10 cellular contexts compared by ENCODE assay signal in the genomic region with DNA sequence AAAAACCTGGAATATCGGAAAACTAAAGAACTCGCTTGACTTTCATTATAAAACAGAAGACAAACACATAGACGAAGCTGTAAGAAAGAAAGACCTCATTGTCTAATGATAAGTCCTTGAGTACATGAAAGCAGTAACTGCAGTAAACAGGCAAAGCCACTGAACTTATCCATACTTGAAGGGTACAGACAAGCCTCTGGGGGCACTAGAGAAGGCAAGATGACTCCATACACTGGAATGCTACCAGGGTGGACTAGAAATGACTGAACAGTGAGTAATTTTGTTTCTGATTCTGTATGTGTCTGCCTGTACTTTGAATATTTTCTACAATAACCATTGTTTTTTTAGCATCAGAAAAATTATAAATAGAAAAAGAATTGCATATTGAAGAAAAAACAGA.
A peak's percentile ranks its signal among the peaks of the same experiment; 100 is the strongest.
DNase-seq lines count a peak whose midpoint lies in the region; ATAC-seq and TF ChIP-seq lines count a peak whose summit lies in the region.
"Had no signal": no experiment of that assay in that cellular context is flagged by ENCODE, and none has a peak within 500 bp of the region (broad histone marks: within the 10 kb centered on the region; RNA-seq: fewer than 3 reads in every experiment).

No MANE protein-coding gene starts in this region.

- H3K27me3 ChIP-seq in Panc1 (ENCODE audit: control insufficient read depth, insufficient read depth, low read length) (no peaks in the 10 kb centered on the region), fibroblast of lung (ENCODE audit: control insufficient read depth, insufficient read depth, low read length) (no peaks in the 10 kb centered on the region)
- H3K27me3 ChIP-seq: spleen, upper lobe of left lung had no signal

- CTCF ChIA-PET in Panc1 (lab: Charles Lee): no interaction called here
- CTCF ChIA-PET in activated CD8-positive, alpha-beta T cell treated with anti-CD3 and anti-CD28 coated beads, Interleukin-2, amount 10 ng/mL, durations not matched to agents 7 days and 5 days (lab: Charles Lee): interaction anchor here (1.1 kb wide), 1 partner anchor 35 kb away, joined by 3 read pairs; no protein-coding TSS in a partner anchor

- H3K4me3 ChIP-seq in Panc1 (ENCODE audit: low read depth in 2 of 2, low read length in 2 of 2) (no peak overlapping the region), fibroblast of lung (replicated peaks in 1 of 4; ENCODE audit: control extremely low read depth in 1 of 4, insufficient read depth in 1 of 4, low read depth in 3 of 4, low read length in 4 of 4) (no peak overlapping the region), retinal pigment epithelial cell (ENCODE audit: low read length) (no peak overlapping the region)
- H3K4me3 ChIP-seq: spleen, upper lobe of left lung had no signal

- H3K9me3 ChIP-seq in Panc1 (ENCODE audit: control insufficient read depth, insufficient read depth, low read depth, low read length): no peaks in the 10 kb centered on the region
- no peaks in the 10 kb centered on the region for H3K9me3 ChIP-seq in fibroblast of lung (ENCODE audit: control insufficient read depth, insufficient read depth, low read depth, low read length)
- H3K9me3 ChIP-seq: spleen, upper lobe of left lung had no signal

- ATAC-seq in Panc1 (peak; percentile 88), HG02642 (IDR thresholded peaks at IDR 0.05; ENCODE audit: poor library complexity, unreplicated experiment) (no peak)
- no peak for ATAC-seq in activated CD8-positive, alpha-beta T cell treated with anti-CD3 and anti-CD28 coated beads, Interleukin-2, amount 10 ng/mL, durations not matched to agents 7 days and 5 days

- DNase-seq in DMS 273 (lab: John Stamatoyannopoulos, UW; ENCODE audit: unreplicated experiment): peak; percentile 27
- no peak for DNase-seq in DMS 273 treated with DMSO at 0.1 percent for 48 hours (lab: John Stamatoyannopoulos, UW)
- DNase-seq in Panc1 (ENCODE audit: low read depth, low spot score): peak; percentile 27
- peak; percentile 75 to 92 for DNase-seq in fibroblast of lung (ENCODE audit: low read depth in 2 of 2)
- DNase-seq in retinal pigment epithelial cell (ENCODE audit: low read depth): peak; percentile 79
- DNase-seq in activated CD8-positive, alpha-beta T cell treated with anti-CD3 and anti-CD28 coated beads, Interleukin-2, amount 10 ng/mL, durations not matched to agents 7 days and 5 days: no peak
- no peak for DNase-seq in DMS53 (lab: John Stamatoyannopoulos, UW)
- DNase-seq: spleen, upper lobe of left lung had no signal

- no TSS peak for BruUV-seq in Panc1 (replicated peaks; lab: Mats Ljungman, UMichigan)

- POLR2A ChIA-PET in Panc1 (lab: Charles Lee): no interaction called here
- POLR2A ChIA-PET in activated CD8-positive, alpha-beta T cell treated with anti-CD3 and anti-CD28 coated beads, Interleukin-2, amount 10 ng/mL, durations not matched to agents 7 days and 5 days (lab: Charles Lee): no interaction called here

- no peak overlapping the region for H2AFZ ChIP-seq in fibroblast of lung (ENCODE audit: low read length)

- in situ Hi-C loops in Panc1 (cut with HindIII; ENCODE audit: low pct_unique_long_range_greater_than_20kb, low sequenced_read_pairs): no loop called here

- no peak overlapping the region for H3K4me3 Mint-ChIP-seq in activated CD8-positive, alpha-beta T cell treated with anti-CD3 and anti-CD28 coated beads, Interleukin-2, amount 10 ng/mL, durations not matched to agents 7 days and 5 days

- no peak overlapping the region for H3K4me2 ChIP-seq in fibroblast of lung (ENCODE audit: extremely low read depth, insufficient read depth, low read length)

- H3K36me3 Mint-ChIP-seq in activated CD8-positive, alpha-beta T cell treated with anti-CD3 and anti-CD28 coated beads, Interleukin-2, amount 10 ng/mL, durations not matched to agents 7 days and 5 days (ENCODE audit: low read depth): no peaks in the 10 kb centered on the region

- H3K27ac ChIP-seq in Panc1 (ENCODE audit: low read length) (no peak overlapping the region), fibroblast of lung (ENCODE audit: insufficient read depth, low read length) (no peak overlapping the region)
- H3K27ac ChIP-seq: spleen, upper lobe of left lung had no signal

- H3K79me2 ChIP-seq in fibroblast of lung (ENCODE audit: control insufficient read depth, insufficient read depth, low read length): no peaks in the 10 kb centered on the region

- TF ChIP-seq CTCF in Panc1 (IDR thresholded peaks at IDR 0.05): peak; percentile 22; the same call in 1 of the 2 replicates
- peak; percentile 32 to 54 for TF ChIP-seq CTCF in fibroblast of lung (conservative IDR thresholded peaks at IDR 0.05 in 1 of 2, IDR thresholded peaks at IDR 0.05 in 1 of 2; ENCODE audit: low read depth in 1 of 2, low read length in 2 of 2)
- TF ChIP-seq CTCF in retinal pigment epithelial cell (conservative IDR thresholded peaks at IDR 0.05; ENCODE audit: low read depth, low read length): peak; percentile 59

- H4K20me1 ChIP-seq in fibroblast of lung (ENCODE audit: control insufficient read depth, extremely low read depth, insufficient read depth, low read length): no peaks in the 10 kb centered on the region

- intact Hi-C loops in Panc1 (cut with micrococcal nuclease; ENCODE audit: unreplicated experiment): no loop called here

- H3K9ac ChIP-seq in fibroblast of lung (ENCODE audit: insufficient read depth, low read length): no peak overlapping the region

- H3K27ac Mint-ChIP-seq in activated CD8-positive, alpha-beta T cell treated with anti-CD3 and anti-CD28 coated beads, Interleukin-2, amount 10 ng/mL, durations not matched to agents 7 days and 5 days: no peak overlapping the region

- H3K4me1 ChIP-seq in Panc1 (ENCODE audit: control insufficient read depth, insufficient read depth, low read length) (no peaks in the 10 kb centered on the region), fibroblast of lung (ENCODE audit: control insufficient read depth, extremely low read depth, insufficient read depth, low read length) (no peaks in the 10 kb centered on the region)
- H3K4me1 ChIP-seq: spleen, upper lobe of left lung had no signal

- H3K4me1 Mint-ChIP-seq in activated CD8-positive, alpha-beta T cell treated with anti-CD3 and anti-CD28 coated beads, Interleukin-2, amount 10 ng/mL, durations not matched to agents 7 days and 5 days (ENCODE audit: low read depth): no peaks in the 10 kb centered on the region

- peaks cover 5% of the 10 kb centered on the region for H3K27me3 Mint-ChIP-seq in activated CD8-positive, alpha-beta T cell treated with anti-CD3 and anti-CD28 coated beads, Interleukin-2, amount 10 ng/mL, durations not matched to agents 7 days and 5 days (ENCODE audit: low read depth)

- no peaks in the 10 kb centered on the region for H3K9me3 Mint-ChIP-seq in activated CD8-positive, alpha-beta T cell treated with anti-CD3 and anti-CD28 coated beads, Interleukin-2, amount 10 ng/mL, durations not matched to agents 7 days and 5 days (ENCODE audit: insufficient read depth)

- no peaks in the 10 kb centered on the region for H3K36me3 ChIP-seq in Panc1 (ENCODE audit: control insufficient read depth, insufficient read depth, low read length)
- no peaks in the 10 kb centered on the region for H3K36me3 ChIP-seq in fibroblast of lung (ENCODE audit: control insufficient read depth, insufficient read depth, low read length)
- H3K36me3 ChIP-seq: spleen, upper lobe of left lung had no signal

Comparison
In these comparisons a context has a peak if more than half of its experiments do, and no peak if none do; other contexts are left out.
1. DNase-seq: peak in DMS 273 (single experiment), Panc1 (single experiment), fibroblast of lung (2 of 2) and retinal pigment epithelial cell (single experiment); none in DMS 273 treated with DMSO at 0.1 percent for 48 hours (single experiment), activated CD8-positive, alpha-beta T cell treated with anti-CD3 and anti-CD28 coated beads, Interleukin-2, amount 10 ng/mL, durations not matched to agents 7 days and 5 days (single experiment) and DMS53 (single experiment).
2. Peak in every context shown above with its lines, with median percentiles within 50 percentile points of each other: CTCF ChIP-seq.